ENCODE assay signal across 19 cellular contexts in the genomic region with DNA sequence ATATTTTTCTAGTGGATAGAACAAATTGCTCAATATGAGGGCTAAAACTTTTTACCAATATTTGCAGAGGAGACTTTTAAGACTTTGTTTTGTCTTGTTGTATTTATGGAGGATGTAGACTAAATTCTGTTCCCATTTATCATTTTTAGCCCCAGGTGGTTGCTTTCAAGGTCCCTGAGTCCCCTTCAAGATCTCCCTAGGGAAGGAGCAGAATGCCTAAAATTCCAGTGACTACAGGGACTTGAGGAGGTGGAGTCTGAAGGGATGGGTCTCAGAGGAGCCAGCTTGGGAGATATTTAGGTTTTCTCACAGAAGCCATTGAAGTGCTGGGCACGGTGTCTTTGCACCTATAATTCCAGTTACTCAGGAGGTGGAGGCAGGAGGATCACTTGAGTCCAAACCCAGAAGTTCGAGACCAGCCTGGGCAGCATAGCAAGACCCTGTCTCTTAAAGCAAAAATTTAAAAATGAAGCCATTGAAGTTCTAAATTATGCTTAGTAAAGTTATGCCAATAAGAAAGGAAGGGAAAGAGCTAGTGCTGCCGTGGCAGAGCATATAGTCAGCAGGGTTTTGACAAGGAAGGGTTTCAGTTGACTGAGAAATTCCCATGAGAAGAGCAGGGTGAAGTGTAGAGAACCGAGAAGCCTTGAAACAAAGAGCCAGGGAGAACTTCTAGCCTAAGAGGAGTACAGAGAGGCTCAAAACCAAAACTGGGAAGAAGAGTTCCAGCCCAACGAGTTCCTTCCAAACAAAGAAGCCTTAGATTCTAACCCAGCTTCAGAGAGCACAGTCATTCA. TPM values are rescaled to one million over a fixed set of nuclear protein-coding genes. Genes with fewer than 3 reads are reported as not detected.
A peak's percentile ranks its signal among the peaks of the same experiment; 100 is the strongest.
DNase-seq lines count a peak whose midpoint lies in the region; ATAC-seq, FAIRE-seq and TF ChIP-seq lines count a peak whose summit lies in the region.
"Had no signal": no experiment of that assay in that cellular context is flagged by ENCODE, and none has a peak within 500 bp of the region (broad histone marks: within the 10 kb centered on the region; RNA-seq: fewer than 3 reads in every experiment).

No MANE protein-coding gene starts in this region.

- H3K4me3 ChIP-seq in HepG2 (replicated peaks in 1 of 3; ENCODE audit: insufficient read depth in 1 of 3, low read depth in 2 of 3, low read length in 3 of 3) (no peak overlapping the region), right lobe of liver (no peak overlapping the region), mesendoderm (ENCODE audit: low read length) (no peak overlapping the region)

- no peak for FAIRE-seq in HepG2 (lab: Jason Lieb, UNC)
- no peak for FAIRE-seq in HTR-8/SVneo (lab: Jason Lieb, UNC)

- POLR2A ChIA-PET in HepG2 (lab: Yijun Ruan, JAX): no interaction called here

- no peak overlapping the region for H2AFZ ChIP-seq in HepG2 (ENCODE audit: low read length)

- no peak overlapping the region for H2BK15ac ChIP-seq in mesendoderm (replicated peaks; ENCODE audit: low read depth)

- no peak for TF ChIP-seq RAD21 in HepG2 (CRISPR knock-in tag; IDR thresholded peaks at IDR 0.05)

- no peak overlapping the region for H2BK120ac ChIP-seq in mesendoderm (ENCODE audit: low read depth, low read length)

- no peak overlapping the region for H4K8ac ChIP-seq in mesendoderm (ENCODE audit: low read depth, low read length)

- H3K27me3 Mint-ChIP-seq in central memory CD8-positive, alpha-beta T cell: no peaks in the 10 kb centered on the region
- peaks cover 4% of the 10 kb centered on the region for H3K27me3 Mint-ChIP-seq in activated T-helper 1 cell treated with anti-CD3 and anti-CD28 coated beads, Interleukin-12 subunit alpha, Interleukin-12 subunit beta, Interleukin-2, Interleukin-4 antibody, amounts not matched to agents 30 ng/mL and 10 ng/mL and 1 ng/mL, durations not matched to agents 14 hours and 24 hours and 36 hours (ENCODE audit: insufficient read depth)
- H3K27me3 Mint-ChIP-seq: activated B cell treated with CpG ODN at 0.5 μM for 24 hours; CD4-positive, alpha-beta memory T cell had no signal

- H3K9me3 ChIP-seq in HepG2 (ENCODE audit: low read length) (peaks cover 8% of the 10 kb centered on the region; the same call in 1 of the 2 replicates), right lobe of liver (no peaks in the 10 kb centered on the region)

- DNase-seq in HepG2 (ENCODE audit: low spot score) (no peak), right lobe of liver (no peak), mesendoderm (peak; percentile 90), posterior vena cava (ENCODE audit: low spot score) (no peak), superior temporal gyrus (ENCODE audit: extremely low spot score) (no peak), HTR-8/SVneo (ENCODE audit: insufficient read length, low spot score) (no peak)
- DNase-seq in central memory CD8-positive, alpha-beta T cell (ENCODE audit: low spot score in 2 of 2): no peak
- DNase-seq in activated T-helper 1 cell treated with anti-CD3 and anti-CD28 coated beads, Interleukin-12 subunit alpha, Interleukin-12 subunit beta, Interleukin-2, Interleukin-4 antibody, amounts not matched to agents 30 ng/mL and 10 ng/mL and 1 ng/mL, durations not matched to agents 14 hours and 24 hours and 36 hours (ENCODE audit: low spot score): no peak
- DNase-seq: activated B cell treated with CpG ODN at 0.5 μM for 24 hours; activated effector memory CD4-positive, alpha-beta T cell treated with Interleukin-2 at 50 U/mL for 16 hours; CD4-positive, alpha-beta memory T cell; cortex of kidney; erythroblast; immature natural killer cell; mesenchymal stem cell; MV-4-11; NCI-H510A; stimulated activated naive CD4-positive, alpha-beta T cell had no signal

- no peak overlapping the region for H3K9ac ChIP-seq in HepG2 (ENCODE audit: insufficient read depth, low read depth, low read length)
- no peak overlapping the region for H3K9ac ChIP-seq in mesendoderm (ENCODE audit: low read length)

- H3K4me3 Mint-ChIP-seq in central memory CD8-positive, alpha-beta T cell: no peak overlapping the region
- no peak overlapping the region for H3K4me3 Mint-ChIP-seq in activated T-helper 1 cell treated with anti-CD3 and anti-CD28 coated beads, Interleukin-12 subunit alpha, Interleukin-12 subunit beta, Interleukin-2, Interleukin-4 antibody, amounts not matched to agents 30 ng/mL and 10 ng/mL and 1 ng/mL, durations not matched to agents 14 hours and 24 hours and 36 hours
- H3K4me3 Mint-ChIP-seq: activated B cell treated with CpG ODN at 0.5 μM for 24 hours; CD4-positive, alpha-beta memory T cell; immature natural killer cell had no signal

- TF ChIP-seq POLR2A in HepG2 (IDR thresholded peaks at IDR 0.05; ENCODE audit: insufficient read depth in 1 of 2, low read depth in 2 of 2, low read length in 2 of 2) (no peak), right lobe of liver (IDR thresholded peaks at IDR 0.05) (no peak)

- H3K4me2 ChIP-seq in HepG2 (ENCODE audit: low read depth, low read length) (no peak overlapping the region), mesendoderm (ENCODE audit: low read length) (no peak overlapping the region)

- no peak overlapping the region for H3K27ac ChIP-seq in HepG2 (ENCODE audit: extremely low read length, insufficient read depth, low read length)
- H3K27ac ChIP-seq in right lobe of liver: no peak overlapping the region
- no peak overlapping the region for H3K27ac ChIP-seq in mesendoderm (ENCODE audit: low read depth, low read length)

- in situ Hi-C loops in HepG2 (cut with HindIII; ENCODE audit: extremely low pct_ligation_motif_present, low pct_unique_long_range_greater_than_20kb): no loop called here

- H2AK5ac ChIP-seq in mesendoderm (ENCODE audit: low read length): no peak overlapping the region

- no peak overlapping the region for H3K4ac ChIP-seq in mesendoderm (ENCODE audit: low read depth, low read length)

- H3K27ac Mint-ChIP-seq in central memory CD8-positive, alpha-beta T cell (ENCODE audit: low read depth): peak overlapping the region; percentile 0
- no peak overlapping the region for H3K27ac Mint-ChIP-seq in activated T-helper 1 cell treated with anti-CD3 and anti-CD28 coated beads, Interleukin-12 subunit alpha, Interleukin-12 subunit beta, Interleukin-2, Interleukin-4 antibody, amounts not matched to agents 30 ng/mL and 10 ng/mL and 1 ng/mL, durations not matched to agents 14 hours and 24 hours and 36 hours
- H3K27ac Mint-ChIP-seq: activated B cell treated with CpG ODN at 0.5 μM for 24 hours, immature natural killer cell had no signal

- H3K36me3 Mint-ChIP-seq in central memory CD8-positive, alpha-beta T cell (ENCODE audit: insufficient read depth): peaks cover 3% of the 10 kb centered on the region
- no peaks in the 10 kb centered on the region for H3K36me3 Mint-ChIP-seq in activated T-helper 1 cell treated with anti-CD3 and anti-CD28 coated beads, Interleukin-12 subunit alpha, Interleukin-12 subunit beta, Interleukin-2, Interleukin-4 antibody, amounts not matched to agents 30 ng/mL and 10 ng/mL and 1 ng/mL, durations not matched to agents 14 hours and 24 hours and 36 hours (ENCODE audit: low read depth)

- no peak for ATAC-seq in HepG2
- no peak for ATAC-seq in right lobe of liver
- ATAC-seq in central memory CD8-positive, alpha-beta T cell (replicated peaks; ENCODE audit: extremely low read depth, poor library complexity, severe bottlenecking): no peak
- ATAC-seq: Right ventricle myocardium inferior had no signal

- CTCF ChIA-PET in HepG2 (lab: Yijun Ruan, JAX; ENCODE audit: low intra/inter-chr PET ratio, low total read pairs): no interaction called here

- H3K4me1 Mint-ChIP-seq in central memory CD8-positive, alpha-beta T cell: no peaks in the 10 kb centered on the region
- H3K4me1 Mint-ChIP-seq in activated T-helper 1 cell treated with anti-CD3 and anti-CD28 coated beads, Interleukin-12 subunit alpha, Interleukin-12 subunit beta, Interleukin-2, Interleukin-4 antibody, amounts not matched to agents 30 ng/mL and 10 ng/mL and 1 ng/mL, durations not matched to agents 14 hours and 24 hours and 36 hours (ENCODE audit: low read depth): no peaks in the 10 kb centered on the region
- H3K4me1 Mint-ChIP-seq: activated B cell treated with CpG ODN at 0.5 μM for 24 hours had no signal

- H3K27me3 ChIP-seq in HepG2 (ENCODE audit: control insufficient read depth in 1 of 2, insufficient read depth in 2 of 2, low read length in 2 of 2) (no peaks in the 10 kb centered on the region), right lobe of liver (no peaks in the 10 kb centered on the region), mesendoderm (ENCODE audit: insufficient read depth, low read length, poor library complexity) (no peaks in the 10 kb centered on the region)

- no peak for TF ChIP-seq CTCF in HepG2 (CRISPR knock-in tag; IDR thresholded peaks at IDR 0.05)
- TF ChIP-seq CTCF in right lobe of liver (IDR thresholded peaks at IDR 0.05): no peak

- no peaks in the 10 kb centered on the region for H3K79me1 ChIP-seq in mesendoderm (ENCODE audit: low read length)

- no peaks in the 10 kb centered on the region for H3K9me3 Mint-ChIP-seq in central memory CD8-positive, alpha-beta T cell
- H3K9me3 Mint-ChIP-seq in activated T-helper 1 cell treated with anti-CD3 and anti-CD28 coated beads, Interleukin-12 subunit alpha, Interleukin-12 subunit beta, Interleukin-2, Interleukin-4 antibody, amounts not matched to agents 30 ng/mL and 10 ng/mL and 1 ng/mL, durations not matched to agents 14 hours and 24 hours and 36 hours: no peaks in the 10 kb centered on the region
- H3K9me3 Mint-ChIP-seq: immature natural killer cell had no signal

- no peaks in the 10 kb centered on the region for H4K20me1 ChIP-seq in HepG2 (ENCODE audit: insufficient read depth, low read length)

- no peak overlapping the region for H2BK5ac ChIP-seq in mesendoderm (ENCODE audit: low read length)

- no peak for TF ChIP-seq EP300 in HepG2 (IDR thresholded peaks at IDR 0.05; ENCODE audit: low read depth in 2 of 2, low read length in 2 of 2)
- no peak for TF ChIP-seq EP300 in HepG2 (CRISPR knock-in tag; IDR thresholded peaks at IDR 0.05; ENCODE audit: borderline replicate concordance)

- H3K18ac ChIP-seq in mesendoderm (ENCODE audit: low read length): peak overlapping the region; percentile 68

- H3K23ac ChIP-seq in mesendoderm (ENCODE audit: low read length): no peak overlapping the region

- H3K4me1 ChIP-seq in HepG2 (ENCODE audit: insufficient read depth, low read length) (peaks cover 19% of the 10 kb centered on the region), right lobe of liver (peaks cover 0 to 10% (median 0%) of the 10 kb centered on the region in 4 donors), mesendoderm (ENCODE audit: control insufficient read depth, low read depth, low read length) (no peaks in the 10 kb centered on the region)

- BruUV-seq in HepG2 (replicated peaks; lab: Mats Ljungman, UMichigan): no TSS peak

- WGBS in HepG2 (ENCODE audit: low lambda C conversion rate): 93% methylated on average over 5 of the region's 5 CpGs
- WGBS in right lobe of liver (ENCODE audit: insufficient coverage, low coverage, low lambda C conversion rate, missing lambda C conversion rate): 91% methylated on average over 5 of the region's 5 CpGs
- no CpG with 5 or more reads among the region's 5 CpGs for WGBS in mesendoderm (ENCODE audit: extremely low coverage, insufficient coverage, low lambda C conversion rate)

- H3K36me3 ChIP-seq in HepG2 (replicated peaks in 1 of 2; ENCODE audit: control insufficient read depth in 1 of 2, insufficient read depth in 2 of 2, low read length in 2 of 2) (no peaks in the 10 kb centered on the region), right lobe of liver (no peaks in the 10 kb centered on the region), mesendoderm (ENCODE audit: control insufficient read depth, insufficient read depth, low read length) (no peaks in the 10 kb centered on the region)

- no peak overlapping the region for H3K56ac ChIP-seq in mesendoderm (ENCODE audit: low read length)

- intact Hi-C loops in HepG2 (cut with micrococcal nuclease; ENCODE audit: unreplicated experiment) (no loop called here), right lobe of liver (cut with DNase I) (no loop called here), posterior vena cava (cut with DNase I) (no loop called here)
- intact Hi-C loops in activated T-helper 1 cell treated with anti-CD3 and anti-CD28 coated beads, Interleukin-12 subunit alpha, Interleukin-12 subunit beta, Interleukin-2, Interleukin-4 antibody, amounts not matched to agents 30 ng/mL and 10 ng/mL and 1 ng/mL, durations not matched to agents 14 hours and 24 hours and 36 hours (cut with micrococcal nuclease): no loop called here

- H3K79me2 ChIP-seq in HepG2 (ENCODE audit: insufficient read depth, low read length) (no peaks in the 10 kb centered on the region), mesendoderm (ENCODE audit: control insufficient read depth, insufficient read depth, low read length) (no peaks in the 10 kb centered on the region)

- no peak overlapping the region for H4K5ac ChIP-seq in mesendoderm (ENCODE audit: low read length)

RNA-seq across cellular contexts. Expression of gene COMMD1, which starts 43.4 kb away (rescaled TPM):
- 105 and 125 TPM in 2 replicates for total RNA-seq in HepG2 (2016; rRNA removed; fragmentation: Illumina TruSeq; extraction: Trizol)
- total RNA-seq in HepG2 (2016; cell fraction: cytosol; rRNA removed; fragmentation: Illumina TruSeq; extraction: Trizol; ENCODE audit: low read depth): 137 and 165 TPM in 2 replicates
- total RNA-seq in HepG2 (2016; cell fraction: insoluble cytoplasmic fraction; rRNA removed; fragmentation: Illumina TruSeq; extraction: Trizol): 102 and 125 TPM in 2 replicates
- total RNA-seq in HepG2 (2016; cell fraction: membrane; rRNA removed; fragmentation: Illumina TruSeq; extraction: Trizol): 133 and 151 TPM in 2 replicates
- 41.5 and 44.9 TPM in 2 replicates for total RNA-seq in HepG2 (2016; cell fraction: nucleus; rRNA removed; fragmentation: Illumina TruSeq; extraction: Trizol)
- polyA plus RNA-seq in HepG2 (2011; rRNA removed): 22.8 and 25.7 TPM in 2 replicates
- 25.9 and 29.9 TPM in 2 replicates for polyA plus RNA-seq in HepG2 (2011; cell fraction: cytosol; rRNA removed)
- polyA plus RNA-seq in HepG2 (2011; cell fraction: nucleus; rRNA removed): 12.0 and 12.6 TPM in 2 replicates
- polyA plus RNA-seq in HepG2 (2012): 35.6 and 38.0 TPM in 2 replicates
- 146 and 159 TPM in 2 replicates for polyA plus RNA-seq in HepG2 (2016; cell fraction: cytosol; fragmentation: Illumina TruSeq; extraction: Trizol; ENCODE audit: low read depth)
- polyA plus RNA-seq in HepG2 (2016; cell fraction: insoluble cytoplasmic fraction; fragmentation: Illumina TruSeq; extraction: Trizol; ENCODE audit: low read depth): 125 and 128 TPM in 2 replicates
- 113 and 115 TPM in 2 replicates for polyA plus RNA-seq in HepG2 (2016; cell fraction: membrane; fragmentation: Illumina TruSeq; extraction: Trizol; ENCODE audit: low read depth)
- polyA plus RNA-seq in HepG2 (2016; cell fraction: nucleus; fragmentation: Illumina TruSeq; extraction: Trizol; ENCODE audit: insufficient read depth, low read depth): 57.4 and 59.6 TPM in 2 replicates
- 9.1 and 10.7 TPM in 2 replicates for polyA minus RNA-seq in HepG2 (2011; rRNA and poly(A)+ RNA removed; ENCODE audit: low replicate concordance)
- polyA minus RNA-seq in HepG2 (2011; cell fraction: cytosol; rRNA and poly(A)+ RNA removed): 8.6 and 9.5 TPM in 2 replicates
- 14.5 and 17.4 TPM in 2 replicates for polyA minus RNA-seq in HepG2 (2011; cell fraction: nucleus; rRNA and poly(A)+ RNA removed)
- total RNA-seq in right lobe of liver: 10 to 100 TPM; 17.2 to 21.6 (median 18.7) TPM
- polyA plus RNA-seq in mesendoderm (2013, experiment 1 of 2): 44.7 TPM
- polyA plus RNA-seq in mesendoderm (2013, experiment 2 of 2): 42.2 TPM
- total RNA-seq in posterior vena cava: 10 to 100 TPM; 33.0 to 35.1 TPM
- 25.4 and 28.9 TPM in 2 replicates for total RNA-seq in activated T-helper 1 cell treated with anti-CD3 and anti-CD28 coated beads, Interleukin-12 subunit alpha, Interleukin-12 subunit beta, Interleukin-2, Interleukin-4 antibody, amounts not matched to agents 30 ng/mL and 10 ng/mL and 1 ng/mL, durations not matched to agents 14 hours and 24 hours and 36 hours
